1 cellular context compared by ENCODE assay signal in the genomic region with DNA sequence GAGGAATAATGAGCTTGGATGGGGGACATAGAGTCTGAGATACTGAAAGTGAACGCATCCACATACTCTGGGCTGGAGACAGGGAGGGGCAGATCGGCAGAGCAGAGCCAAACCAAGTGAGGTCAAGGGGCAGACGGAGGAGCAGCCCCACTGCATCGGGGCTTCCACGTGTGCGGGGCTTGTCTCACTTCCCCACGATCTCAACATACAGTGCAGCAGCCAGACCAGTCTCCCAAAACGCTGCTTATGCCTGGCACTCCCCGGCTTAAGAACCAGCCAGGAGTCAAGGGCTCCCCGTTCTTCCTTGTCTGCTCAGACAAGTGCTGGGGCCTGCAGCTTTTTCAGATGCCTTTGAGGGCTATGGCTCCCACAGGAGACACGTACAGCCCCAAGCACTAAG.
TF ChIP-seq lines count a peak whose summit lies in the region.

No MANE protein-coding gene starts in this region.

TF ChIP-seq in HepG2, 621 proteins besides CTCF, POLR2A, EP300 and RAD21:
- TF ChIP-seq RORA (CRISPR knock-in tag; IDR thresholded peaks at IDR 0.05) (no peak), DNMT1 (CRISPR knock-in tag; IDR thresholded peaks at IDR 0.05) (no peak), THYN1 (CRISPR knock-in tag; IDR thresholded peaks at IDR 0.05; ENCODE audit: borderline replicate concordance, low read depth) (no peak), FOXJ3 (CRISPR knock-in tag; IDR thresholded peaks at IDR 0.05; ENCODE audit: borderline replicate concordance) (no peak), ELF1 (CRISPR knock-in tag; IDR thresholded peaks at IDR 0.05) (no peak), ZFP36L2 (CRISPR knock-in tag; IDR thresholded peaks at IDR 0.05) (no peak), MEIS1 (CRISPR knock-in tag; IDR thresholded peaks at IDR 0.05; ENCODE audit: borderline replicate concordance) (0 out of 2 replicates have a peak, but pooled peaks have one; percentile 41), SIX4 (CRISPR knock-in tag; IDR thresholded peaks at IDR 0.05) (no peak), RFX5 (IDR thresholded peaks at IDR 0.05; ENCODE audit: low read depth, low read length) (no peak), NCOA2 (CRISPR knock-in tag; IDR thresholded peaks at IDR 0.05) (no peak), ARNTL (CRISPR knock-in tag; IDR thresholded peaks at IDR 0.05) (no peak), ARNT (IDR thresholded peaks at IDR 0.05) (no peak), ZKSCAN8 (CRISPR knock-in tag; IDR thresholded peaks at IDR 0.05; ENCODE audit: borderline replicate concordance) (no peak), ZNF121 (CRISPR knock-in tag; IDR thresholded peaks at IDR 0.05) (no peak), ZNF333 (CRISPR knock-in tag; IDR thresholded peaks at IDR 0.05; ENCODE audit: borderline replicate concordance) (no peak), HOXA7 (CRISPR knock-in tag; IDR thresholded peaks at IDR 0.05) (no peak)
- TF ChIP-seq, protein P1, sequence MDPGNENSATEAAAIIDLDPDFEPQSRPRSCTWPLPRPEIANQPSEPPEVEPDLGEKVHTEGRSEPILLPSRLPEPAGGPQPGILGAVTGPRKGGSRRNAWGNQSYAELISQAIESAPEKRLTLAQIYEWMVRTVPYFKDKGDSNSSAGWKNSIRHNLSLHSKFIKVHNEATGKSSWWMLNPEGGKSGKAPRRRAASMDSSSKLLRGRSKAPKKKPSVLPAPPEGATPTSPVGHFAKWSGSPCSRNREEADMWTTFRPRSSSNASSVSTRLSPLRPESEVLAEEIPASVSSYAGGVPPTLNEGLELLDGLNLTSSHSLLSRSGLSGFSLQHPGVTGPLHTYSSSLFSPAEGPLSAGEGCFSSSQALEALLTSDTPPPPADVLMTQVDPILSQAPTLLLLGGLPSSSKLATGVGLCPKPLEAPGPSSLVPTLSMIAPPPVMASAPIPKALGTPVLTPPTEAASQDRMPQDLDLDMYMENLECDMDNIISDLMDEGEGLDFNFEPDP (CRISPR knock-in tag; conservative IDR thresholded peaks at IDR 0.05), result 0 out of 2 replicates have a peak, but pooled peaks have one; percentile 50
- TF ChIP-seq, protein P2, sequence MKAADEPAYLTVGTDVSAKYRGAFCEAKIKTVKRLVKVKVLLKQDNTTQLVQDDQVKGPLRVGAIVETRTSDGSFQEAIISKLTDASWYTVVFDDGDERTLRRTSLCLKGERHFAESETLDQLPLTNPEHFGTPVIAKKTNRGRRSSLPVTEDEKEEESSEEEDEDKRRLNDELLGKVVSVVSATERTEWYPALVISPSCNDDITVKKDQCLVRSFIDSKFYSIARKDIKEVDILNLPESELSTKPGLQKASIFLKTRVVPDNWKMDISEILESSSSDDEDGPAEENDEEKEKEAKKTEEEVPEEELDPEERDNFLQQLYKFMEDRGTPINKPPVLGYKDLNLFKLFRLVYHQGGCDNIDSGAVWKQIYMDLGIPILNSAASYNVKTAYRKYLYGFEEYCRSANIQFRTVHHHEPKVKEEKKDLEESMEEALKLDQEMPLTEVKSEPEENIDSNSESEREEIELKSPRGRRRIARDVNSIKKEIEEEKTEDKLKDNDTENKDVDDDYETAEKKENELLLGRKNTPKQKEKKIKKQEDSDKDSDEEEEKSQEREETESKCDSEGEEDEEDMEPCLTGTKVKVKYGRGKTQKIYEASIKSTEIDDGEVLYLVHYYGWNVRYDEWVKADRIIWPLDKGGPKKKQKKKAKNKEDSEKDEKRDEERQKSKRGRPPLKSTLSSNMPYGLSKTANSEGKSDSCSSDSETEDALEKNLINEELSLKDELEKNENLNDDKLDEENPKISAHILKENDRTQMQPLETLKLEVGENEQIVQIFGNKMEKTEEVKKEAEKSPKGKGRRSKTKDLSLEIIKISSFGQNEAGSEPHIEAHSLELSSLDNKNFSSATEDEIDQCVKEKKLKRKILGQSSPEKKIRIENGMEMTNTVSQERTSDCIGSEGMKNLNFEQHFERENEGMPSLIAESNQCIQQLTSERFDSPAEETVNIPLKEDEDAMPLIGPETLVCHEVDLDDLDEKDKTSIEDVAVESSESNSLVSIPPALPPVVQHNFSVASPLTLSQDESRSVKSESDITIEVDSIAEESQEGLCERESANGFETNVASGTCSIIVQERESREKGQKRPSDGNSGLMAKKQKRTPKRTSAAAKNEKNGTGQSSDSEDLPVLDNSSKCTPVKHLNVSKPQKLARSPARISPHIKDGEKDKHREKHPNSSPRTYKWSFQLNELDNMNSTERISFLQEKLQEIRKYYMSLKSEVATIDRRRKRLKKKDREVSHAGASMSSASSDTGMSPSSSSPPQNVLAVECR (CRISPR knock-in tag; IDR thresholded peaks at IDR 0.05; ENCODE audit: borderline replicate concordance), result peak; percentile 28; the same call in 1 of the 2 replicates
- TF ChIP-seq, protein P3, sequence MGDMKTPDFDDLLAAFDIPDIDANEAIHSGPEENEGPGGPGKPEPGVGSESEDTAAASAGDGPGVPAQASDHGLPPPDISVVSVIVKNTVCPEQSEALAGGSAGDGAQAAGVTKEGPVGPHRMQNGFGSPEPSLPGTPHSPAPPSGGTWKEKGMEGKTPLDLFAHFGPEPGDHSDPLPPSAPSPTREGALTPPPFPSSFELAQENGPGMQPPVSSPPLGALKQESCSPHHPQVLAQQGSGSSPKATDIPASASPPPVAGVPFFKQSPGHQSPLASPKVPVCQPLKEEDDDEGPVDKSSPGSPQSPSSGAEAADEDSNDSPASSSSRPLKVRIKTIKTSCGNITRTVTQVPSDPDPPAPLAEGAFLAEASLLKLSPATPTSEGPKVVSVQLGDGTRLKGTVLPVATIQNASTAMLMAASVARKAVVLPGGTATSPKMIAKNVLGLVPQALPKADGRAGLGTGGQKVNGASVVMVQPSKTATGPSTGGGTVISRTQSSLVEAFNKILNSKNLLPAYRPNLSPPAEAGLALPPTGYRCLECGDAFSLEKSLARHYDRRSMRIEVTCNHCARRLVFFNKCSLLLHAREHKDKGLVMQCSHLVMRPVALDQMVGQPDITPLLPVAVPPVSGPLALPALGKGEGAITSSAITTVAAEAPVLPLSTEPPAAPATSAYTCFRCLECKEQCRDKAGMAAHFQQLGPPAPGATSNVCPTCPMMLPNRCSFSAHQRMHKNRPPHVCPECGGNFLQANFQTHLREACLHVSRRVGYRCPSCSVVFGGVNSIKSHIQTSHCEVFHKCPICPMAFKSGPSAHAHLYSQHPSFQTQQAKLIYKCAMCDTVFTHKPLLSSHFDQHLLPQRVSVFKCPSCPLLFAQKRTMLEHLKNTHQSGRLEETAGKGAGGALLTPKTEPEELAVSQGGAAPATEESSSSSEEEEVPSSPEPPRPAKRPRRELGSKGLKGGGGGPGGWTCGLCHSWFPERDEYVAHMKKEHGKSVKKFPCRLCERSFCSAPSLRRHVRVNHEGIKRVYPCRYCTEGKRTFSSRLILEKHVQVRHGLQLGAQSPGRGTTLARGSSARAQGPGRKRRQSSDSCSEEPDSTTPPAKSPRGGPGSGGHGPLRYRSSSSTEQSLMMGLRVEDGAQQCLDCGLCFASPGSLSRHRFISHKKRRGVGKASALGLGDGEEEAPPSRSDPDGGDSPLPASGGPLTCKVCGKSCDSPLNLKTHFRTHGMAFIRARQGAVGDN (CRISPR knock-in tag; IDR thresholded peaks at IDR 0.05), result peak; percentile 62
- TF ChIP-seq, protein P4, sequence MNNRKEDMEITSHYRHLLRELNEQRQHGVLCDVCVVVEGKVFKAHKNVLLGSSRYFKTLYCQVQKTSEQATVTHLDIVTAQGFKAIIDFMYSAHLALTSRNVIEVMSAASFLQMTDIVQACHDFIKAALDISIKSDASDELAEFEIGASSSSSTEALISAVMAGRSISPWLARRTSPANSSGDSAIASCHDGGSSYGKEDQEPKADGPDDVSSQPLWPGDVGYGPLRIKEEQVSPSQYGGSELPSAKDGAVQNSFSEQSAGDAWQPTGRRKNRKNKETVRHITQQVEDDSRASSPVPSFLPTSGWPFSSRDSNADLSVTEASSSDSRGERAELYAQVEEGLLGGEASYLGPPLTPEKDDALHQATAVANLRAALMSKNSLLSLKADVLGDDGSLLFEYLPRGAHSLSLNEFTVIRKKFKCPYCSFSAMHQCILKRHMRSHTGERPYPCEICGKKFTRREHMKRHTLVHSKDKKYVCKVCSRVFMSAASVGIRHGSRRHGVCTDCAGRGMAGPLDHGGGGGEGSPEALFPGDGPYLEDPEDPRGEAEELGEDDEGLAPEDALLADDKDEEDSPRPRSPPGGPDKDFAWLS (CRISPR knock-in tag; IDR thresholded peaks at IDR 0.05; ENCODE audit: borderline replicate concordance), result no peak
